9 cellular contexts compared by ENCODE assay signal in the genomic region with DNA sequence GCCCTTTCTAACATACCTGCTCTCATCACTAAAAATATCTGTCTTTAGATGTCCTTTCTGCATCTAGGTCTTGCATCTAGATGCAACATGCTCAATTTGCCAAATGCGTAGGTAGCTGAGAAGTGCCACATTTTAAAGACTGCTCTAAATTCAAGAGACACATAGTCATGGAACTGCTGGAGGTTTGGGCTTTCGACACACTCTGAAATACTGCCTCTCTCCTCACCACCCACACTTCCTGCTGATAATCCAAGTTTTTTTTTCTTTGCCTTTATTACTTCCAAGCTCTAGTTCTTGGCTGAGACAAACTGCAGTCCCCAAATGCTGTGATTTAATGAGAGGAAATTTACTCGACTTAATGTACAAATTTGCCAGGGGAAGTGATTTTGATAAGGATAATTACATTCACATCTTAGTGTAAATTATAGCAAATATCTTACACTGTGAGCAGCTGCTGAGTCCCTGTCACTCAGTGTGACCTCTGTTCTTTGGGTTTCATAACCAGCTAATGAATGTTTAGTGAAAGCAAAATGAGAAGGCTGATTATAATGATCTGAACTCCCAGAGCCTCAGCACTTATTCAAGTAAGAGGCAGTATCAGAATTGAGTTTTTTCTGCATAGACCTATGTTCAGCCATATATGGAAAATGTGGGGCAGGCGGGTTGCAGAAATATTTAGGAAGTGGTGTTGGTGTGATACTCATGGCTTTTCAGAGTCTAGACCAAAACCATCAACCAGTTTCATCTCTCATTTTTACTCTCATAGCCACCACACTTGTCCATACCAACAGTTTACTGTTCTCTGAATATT.
DNase-seq lines count a peak whose midpoint lies in the region; ATAC-seq lines count a peak whose summit lies in the region.
"Had no signal": no experiment of that assay in that cellular context is flagged by ENCODE, and none has a peak within 500 bp of the region (broad histone marks: within the 10 kb centered on the region; RNA-seq: fewer than 3 reads in every experiment).

No MANE protein-coding gene starts in this region.

- DNase-seq in middle frontal gyrus (ENCODE audit: extremely low spot score, low spot score), result peak; percentile 20
- no peak for DNase-seq in HK-2 (ENCODE audit: unreplicated experiment)
- DNase-seq in hepatic stellate cell (ENCODE audit: low spot score), result no peak
- DNase-seq in stimulated activated CD8-positive, alpha-beta memory T cell treated with anti-CD3 and anti-CD28 coated beads, Interleukin-4, amount 100 ng/mL, for 48 hours, result no peak
- DNase-seq in HAP-1 (ENCODE audit: low spot score in 2 of 2), result no peak
- DNase-seq: NCI-H524 had no signal

- H3K4me1 ChIP-seq in HAP-1, result no peaks in the 10 kb centered on the region

- H3K4me3 ChIP-seq in HAP-1, result no peak overlapping the region

- no peaks in the 10 kb centered on the region for H3K27me3 ChIP-seq in HAP-1 (ENCODE audit: low read depth)

- no peaks in the 10 kb centered on the region for H3K36me3 ChIP-seq in HAP-1 (replicated peaks)

- peak; percentile 89 for ATAC-seq in GM18909 (IDR thresholded peaks at IDR 0.05; ENCODE audit: poor library complexity, unreplicated experiment)
- peak; percentile 85 for ATAC-seq in GM21786 (IDR thresholded peaks at IDR 0.05; ENCODE audit: unreplicated experiment)
- ATAC-seq in HG03571 (IDR thresholded peaks at IDR 0.05; ENCODE audit: unreplicated experiment), result peak; percentile 91

- in situ Hi-C loops in HAP-1 (cut with MboI; ENCODE audit: low sequenced_read_pairs), result no loop called here

- no peaks in the 10 kb centered on the region for H3K9me3 ChIP-seq in HAP-1
